In the genomic region with DNA sequence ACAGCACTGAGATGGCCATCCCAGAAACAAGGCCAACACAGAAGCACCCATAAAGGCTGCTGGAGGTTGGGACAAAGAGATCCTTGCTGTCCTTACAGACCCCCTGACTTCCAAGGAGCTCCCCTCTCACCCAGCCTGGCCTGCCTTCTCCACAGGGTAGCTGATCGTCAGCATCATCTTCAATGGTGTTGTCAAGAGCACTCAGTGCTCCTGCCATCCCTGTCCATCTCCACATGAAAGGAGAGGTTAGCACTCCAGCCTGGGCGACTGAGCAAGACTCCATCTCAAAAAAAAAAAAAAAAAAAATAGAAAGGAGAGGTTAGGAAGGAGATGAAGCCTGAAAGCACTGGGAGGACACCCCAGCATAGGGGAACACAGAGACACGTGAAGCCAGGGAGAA, we compare ENCODE assay signal across 24 cellular contexts. TPM values are rescaled to one million over a fixed set of nuclear protein-coding genes. Genes with fewer than 3 reads are reported as not detected.
"Had no signal": no experiment of that assay in that cellular context is flagged by ENCODE, and none has a peak within 500 bp of the region (broad histone marks: within the 10 kb centered on the region; RNA-seq: fewer than 3 reads in every experiment).

No MANE protein-coding gene starts in this region.

- H3K36me3 Mint-ChIP-seq: IgD-negative memory B cell had no signal

- H3K9me3 Mint-ChIP-seq: IgD-negative memory B cell had no signal

- H3K27ac ChIP-seq: HL-60, PC-9, Peyer's patch, SJCRH30 had no signal

- H2AFZ ChIP-seq: PC-9 had no signal

- H3K27ac Mint-ChIP-seq: IgD-negative memory B cell had no signal

- H3K27me3 ChIP-seq: Peyer's patch, SJCRH30 had no signal

- H3K4me1 ChIP-seq: SJCRH30 had no signal

- H3K4me3 ChIP-seq: K562, PC-9, Peyer's patch, SJCRH30 had no signal

- H3K4me2 ChIP-seq: PC-9 had no signal

- H3K36me3 ChIP-seq: Peyer's patch, SJCRH30 had no signal

- DNase-seq: NCI-H1092 treated with DMSO at 0.1 percent for 48 hours, NCI-H1436, NCI-H187, NCI-H2029, NCI-H2081 treated with DMSO at 0.1 percent for 48 hours, NCI-H2171, NCI-H226, NCI-H446, NCI-H510A, NCI-H524 treated with DMSO at 0.1 percent for 48 hours, NCI-H69, NCI-H774, OCI-M1, PC-9, Peyer's patch, SHP77 treated with DMSO at 0.1 percent for 48 hours, SJCRH30 had no signal

- H3K9me3 ChIP-seq: Peyer's patch, SJCRH30 had no signal

RNA-seq across cellular contexts. Expression of gene POU2AF3, which starts 2.1 kb away (rescaled TPM):
- total RNA-seq: K562, LHCN-M2, MCF 10A, SJCRH30 had no signal

RNA-seq across cellular contexts. Expression of gene POU2AF2, which starts 50.7 kb away (rescaled TPM):
- total RNA-seq: K562, LHCN-M2, MCF 10A, PC-9, Right ventricle myocardium inferior, RPMI7951, SJCRH30 had no signal
